Comparison of ENCODE assay signal across 1 cellular context in genomic region chr19:17200408-17201079, GRCh38.
TF ChIP-seq lines count a peak whose summit lies in the region.

No MANE protein-coding gene starts in this region.

TF ChIP-seq in HepG2, 621 proteins besides CTCF, POLR2A, EP300 and RAD21 (continued from another document and continues in another):
- TF ChIP-seq ATF3 (CRISPR knock-in tag; IDR thresholded peaks at IDR 0.05) (no peak), ETV5 (CRISPR knock-in tag; IDR thresholded peaks at IDR 0.05; ENCODE audit: borderline replicate concordance) (peak; percentile 42; the same call in 1 of the 2 replicates), CBX2 (IDR thresholded peaks at IDR 0.05; ENCODE audit: low read depth, low read length) (no peak), CBX2 (CRISPR knock-in tag; IDR thresholded peaks at IDR 0.05; ENCODE audit: low read depth) (no peak), ZNF572 (CRISPR knock-in tag; IDR thresholded peaks at IDR 0.05) (no peak), ZSCAN22 (CRISPR knock-in tag; IDR thresholded peaks at IDR 0.05) (no peak), MBNL3 (CRISPR knock-in tag; conservative IDR thresholded peaks at IDR 0.05) (no peak), ZNF792 (CRISPR knock-in tag; IDR thresholded peaks at IDR 0.05) (no peak), NBN (conservative IDR thresholded peaks at IDR 0.05) (no peak), PHF5A (CRISPR knock-in tag; IDR thresholded peaks at IDR 0.05; ENCODE audit: low read depth, unreplicated experiment) (peak; percentile 35), ZNF589 (CRISPR knock-in tag; conservative IDR thresholded peaks at IDR 0.05) (no peak), ZNF362 (CRISPR knock-in tag; IDR thresholded peaks at IDR 0.05; ENCODE audit: borderline replicate concordance) (no peak), ZNF33A (CRISPR knock-in tag; IDR thresholded peaks at IDR 0.05; ENCODE audit: borderline replicate concordance) (no peak), MED13 (CRISPR knock-in tag; IDR thresholded peaks at IDR 0.05) (no peak), RXRB (CRISPR knock-in tag; IDR thresholded peaks at IDR 0.05; ENCODE audit: borderline replicate concordance) (peak; percentile 86), FOSL2 (CRISPR knock-in tag; IDR thresholded peaks at IDR 0.05) (peak; percentile 16; the same call in 1 of the 2 replicates), SALL1 (CRISPR knock-in tag; IDR thresholded peaks at IDR 0.05) (peak; percentile 67), ZNF577 (CRISPR knock-in tag; IDR thresholded peaks at IDR 0.05; ENCODE audit: borderline replicate concordance, low read depth) (no peak), NR2C2 (CRISPR knock-in tag; IDR thresholded peaks at IDR 0.05; ENCODE audit: borderline replicate concordance) (peak; percentile 60), TRIM24 (CRISPR knock-in tag; IDR thresholded peaks at IDR 0.05) (no peak), ZNF607 (CRISPR knock-in tag; IDR thresholded peaks at IDR 0.05; ENCODE audit: borderline replicate concordance) (peak; percentile 20; the same call in 1 of the 2 replicates), ZNF251 (CRISPR knock-in tag; IDR thresholded peaks at IDR 0.05) (no peak), FIP1L1 (IDR thresholded peaks at IDR 0.05; ENCODE audit: borderline replicate concordance, insufficient read depth, low read depth, low read length) (no peak), ZNF790 (CRISPR knock-in tag; IDR thresholded peaks at IDR 0.05; ENCODE audit: borderline replicate concordance) (no peak), FOXP1 (IDR thresholded peaks at IDR 0.05) (no peak), FOXP1 (CRISPR knock-in tag; IDR thresholded peaks at IDR 0.05) (peak; percentile 68; the same call in 1 of the 2 replicates), ZNF225 (CRISPR knock-in tag; IDR thresholded peaks at IDR 0.05) (no peak), MAFK (conservative IDR thresholded peaks at IDR 0.05 in 1 of 2, IDR thresholded peaks at IDR 0.05 in 1 of 2; ENCODE audit: low read length in 2 of 2) (peak in 1 of 2 experiments; percentile 24; a peak in 1 of 4 replicates), ZNF232 (CRISPR knock-in tag; IDR thresholded peaks at IDR 0.05; ENCODE audit: borderline replicate concordance) (no peak), STAG1 (CRISPR knock-in tag; IDR thresholded peaks at IDR 0.05) (peak; percentile 13), RBM39 (IDR thresholded peaks at IDR 0.05; ENCODE audit: low read depth, low read length, poor library complexity, severe bottlenecking) (no peak), ZNF737 (CRISPR knock-in tag; IDR thresholded peaks at IDR 0.05; ENCODE audit: borderline replicate concordance) (no peak), NFIC (IDR thresholded peaks at IDR 0.05; ENCODE audit: low read length) (no peak), CAMTA2 (CRISPR knock-in tag; IDR thresholded peaks at IDR 0.05; ENCODE audit: borderline replicate concordance) (0 out of 2 replicates have a peak, but pooled peaks have one; percentile 35), ARHGAP35 (CRISPR knock-in tag; IDR thresholded peaks at IDR 0.05; ENCODE audit: borderline replicate concordance) (no peak), FOXP4 (CRISPR knock-in tag; IDR thresholded peaks at IDR 0.05) (peak; percentile 67), ZNF33B (CRISPR knock-in tag; IDR thresholded peaks at IDR 0.05) (0 out of 2 replicates have a peak, but pooled peaks have one; percentile 23), SP1 (IDR thresholded peaks at IDR 0.05) (no peak), SP1 (CRISPR knock-in tag; IDR thresholded peaks at IDR 0.05) (no peak), KDM2A (CRISPR knock-in tag; IDR thresholded peaks at IDR 0.05; ENCODE audit: borderline replicate concordance, low read depth) (0 out of 2 replicates have a peak, but pooled peaks have one; percentile 29), ATF2 (CRISPR knock-in tag; IDR thresholded peaks at IDR 0.05) (peak; percentile 22; the same call in 1 of the 2 replicates), ZNF710 (CRISPR knock-in tag; IDR thresholded peaks at IDR 0.05; ENCODE audit: borderline replicate concordance) (peak; percentile 54; the same call in 1 of the 2 replicates), DNMT3B (CRISPR knock-in tag; conservative IDR thresholded peaks at IDR 0.05) (no peak), ZNF629 (CRISPR knock-in tag; conservative IDR thresholded peaks at IDR 0.05) (no peak), ZSCAN12 (CRISPR knock-in tag; IDR thresholded peaks at IDR 0.05) (no peak), ZNF121 (CRISPR knock-in tag; IDR thresholded peaks at IDR 0.05) (no peak; the same call in 1 of the 2 replicates), SRSF9 (IDR thresholded peaks at IDR 0.05; ENCODE audit: borderline replicate concordance, insufficient read depth, low read depth, low read length, poor library complexity, severe bottlenecking) (no peak), NONO (IDR thresholded peaks at IDR 0.05) (no peak), NONO (CRISPR knock-in tag; conservative IDR thresholded peaks at IDR 0.05) (peak; percentile 69; the same call in 1 of the 2 replicates), CHCHD3 (CRISPR knock-in tag; IDR thresholded peaks at IDR 0.05) (no peak), TEAD3 (CRISPR knock-in tag; optimal IDR thresholded peaks at IDR 0.05; ENCODE audit: borderline replicate concordance) (peak; percentile 41), NCOR1 (IDR thresholded peaks at IDR 0.05; ENCODE audit: borderline replicate concordance, low read length) (peak; percentile 75; the same call in 1 of the 2 replicates), SCMH1 (CRISPR knock-in tag; IDR thresholded peaks at IDR 0.05; ENCODE audit: borderline replicate concordance) (no peak), ZNF704 (CRISPR knock-in tag; IDR thresholded peaks at IDR 0.05; ENCODE audit: borderline replicate concordance) (no peak), MED8 (CRISPR knock-in tag; IDR thresholded peaks at IDR 0.05; ENCODE audit: insufficient replicate concordance) (no peak), GABPA (IDR thresholded peaks at IDR 0.05; ENCODE audit: low read depth, low read length) (no peak), GABPA (CRISPR knock-in tag; IDR thresholded peaks at IDR 0.05; ENCODE audit: low read depth) (no peak), KDM6A (CRISPR knock-in tag; IDR thresholded peaks at IDR 0.05; ENCODE audit: low read depth) (peak; percentile 69; the same call in 1 of the 2 replicates), NKX3-1 (CRISPR knock-in tag; IDR thresholded peaks at IDR 0.05) (no peak)
- TF ChIP-seq, protein P1, sequence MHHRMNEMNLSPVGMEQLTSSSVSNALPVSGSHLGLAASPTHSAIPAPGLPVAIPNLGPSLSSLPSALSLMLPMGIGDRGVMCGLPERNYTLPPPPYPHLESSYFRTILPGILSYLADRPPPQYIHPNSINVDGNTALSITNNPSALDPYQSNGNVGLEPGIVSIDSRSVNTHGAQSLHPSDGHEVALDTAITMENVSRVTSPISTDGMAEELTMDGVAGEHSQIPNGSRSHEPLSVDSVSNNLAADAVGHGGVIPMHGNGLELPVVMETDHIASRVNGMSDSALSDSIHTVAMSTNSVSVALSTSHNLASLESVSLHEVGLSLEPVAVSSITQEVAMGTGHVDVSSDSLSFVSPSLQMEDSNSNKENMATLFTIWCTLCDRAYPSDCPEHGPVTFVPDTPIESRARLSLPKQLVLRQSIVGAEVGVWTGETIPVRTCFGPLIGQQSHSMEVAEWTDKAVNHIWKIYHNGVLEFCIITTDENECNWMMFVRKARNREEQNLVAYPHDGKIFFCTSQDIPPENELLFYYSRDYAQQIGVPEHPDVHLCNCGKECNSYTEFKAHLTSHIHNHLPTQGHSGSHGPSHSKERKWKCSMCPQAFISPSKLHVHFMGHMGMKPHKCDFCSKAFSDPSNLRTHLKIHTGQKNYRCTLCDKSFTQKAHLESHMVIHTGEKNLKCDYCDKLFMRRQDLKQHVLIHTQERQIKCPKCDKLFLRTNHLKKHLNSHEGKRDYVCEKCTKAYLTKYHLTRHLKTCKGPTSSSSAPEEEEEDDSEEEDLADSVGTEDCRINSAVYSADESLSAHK (CRISPR knock-in tag; IDR thresholded peaks at IDR 0.05; ENCODE audit: borderline replicate concordance): no peak
- TF ChIP-seq, protein P2, sequence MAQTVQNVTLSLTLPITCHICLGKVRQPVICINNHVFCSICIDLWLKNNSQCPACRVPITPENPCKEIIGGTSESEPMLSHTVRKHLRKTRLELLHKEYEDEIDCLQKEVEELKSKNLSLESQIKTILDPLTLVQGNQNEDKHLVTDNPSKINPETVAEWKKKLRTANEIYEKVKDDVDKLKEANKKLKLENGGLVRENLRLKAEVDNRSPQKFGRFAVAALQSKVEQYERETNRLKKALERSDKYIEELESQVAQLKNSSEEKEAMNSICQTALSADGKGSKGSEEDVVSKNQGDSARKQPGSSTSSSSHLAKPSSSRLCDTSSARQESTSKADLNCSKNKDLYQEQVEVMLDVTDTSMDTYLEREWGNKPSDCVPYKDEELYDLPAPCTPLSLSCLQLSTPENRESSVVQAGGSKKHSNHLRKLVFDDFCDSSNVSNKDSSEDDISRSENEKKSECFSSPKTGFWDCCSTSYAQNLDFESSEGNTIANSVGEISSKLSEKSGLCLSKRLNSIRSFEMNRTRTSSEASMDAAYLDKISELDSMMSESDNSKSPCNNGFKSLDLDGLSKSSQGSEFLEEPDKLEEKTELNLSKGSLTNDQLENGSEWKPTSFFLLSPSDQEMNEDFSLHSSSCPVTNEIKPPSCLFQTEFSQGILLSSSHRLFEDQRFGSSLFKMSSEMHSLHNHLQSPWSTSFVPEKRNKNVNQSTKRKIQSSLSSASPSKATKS (CRISPR knock-in tag; IDR thresholded peaks at IDR 0.05): no peak
